Comparison of ENCODE assay signal across 15 cellular contexts in the genomic region with DNA sequence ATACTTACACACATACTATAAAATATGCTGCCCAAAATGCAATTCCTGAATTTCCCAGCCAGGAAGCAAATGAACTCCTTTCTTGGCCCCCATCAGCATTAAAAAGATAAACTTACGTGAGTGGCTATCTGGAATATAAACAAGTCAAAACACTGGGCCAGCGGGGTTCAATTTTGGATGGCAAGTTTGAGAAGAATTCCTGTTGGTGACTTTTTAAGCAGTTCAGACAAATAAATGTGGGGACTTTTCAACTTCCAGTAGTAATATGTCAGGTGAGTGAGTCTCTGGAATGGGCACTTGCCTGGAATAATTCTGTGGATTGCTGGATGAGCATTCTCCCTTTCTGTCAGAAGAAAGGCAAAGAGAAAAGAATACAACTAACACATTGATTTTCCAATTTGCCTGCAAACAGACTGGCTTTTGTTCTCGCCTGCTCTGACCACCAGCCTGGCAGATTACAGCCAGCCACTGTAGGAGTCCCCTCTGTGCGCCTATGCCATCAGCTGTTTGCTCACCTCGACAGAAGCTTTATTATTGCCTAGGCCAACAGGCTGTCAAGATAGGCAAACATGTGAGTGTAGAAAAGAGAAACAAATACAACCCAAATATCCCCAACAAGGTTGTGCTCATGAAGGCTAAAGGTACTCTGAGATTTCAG.
DNase-seq lines count a peak whose midpoint lies in the region; ATAC-seq and TF ChIP-seq lines count a peak whose summit lies in the region.
"Had no signal": no experiment of that assay in that cellular context is flagged by ENCODE, and none has a peak within 500 bp of the region (broad histone marks: within the 10 kb centered on the region; RNA-seq: fewer than 3 reads in every experiment).

No MANE protein-coding gene starts in this region.

- TF ChIP-seq CTCF in Panc1 (IDR thresholded peaks at IDR 0.05), result no peak

- H3K36me3 ChIP-seq in Panc1 (ENCODE audit: control insufficient read depth, insufficient read depth, low read length), result peaks cover 4% of the 10 kb centered on the region; the same call in 1 of the 2 replicates

- CTCF ChIA-PET in Panc1 (lab: Charles Lee), result no interaction called here

- 0 out of 2 replicates have a peak overlapping the region, but pooled peaks have one; percentile 35 for H3K27ac ChIP-seq in Panc1 (ENCODE audit: low read length)
- H3K27ac ChIP-seq: BLaER1 had no signal

- in situ Hi-C loops in Panc1 (cut with HindIII; ENCODE audit: low pct_unique_long_range_greater_than_20kb, low sequenced_read_pairs), result no loop called here

- no peak overlapping the region for H3K4me3 ChIP-seq in Panc1 (ENCODE audit: low read depth in 2 of 2, low read length in 2 of 2)
- H3K4me3 ChIP-seq: BLaER1 had no signal

- no peaks in the 10 kb centered on the region for H3K27me3 ChIP-seq in Panc1 (ENCODE audit: control insufficient read depth, insufficient read depth, low read length)
- H3K27me3 ChIP-seq: BLaER1 had no signal

- intact Hi-C loops in Panc1 (cut with micrococcal nuclease; ENCODE audit: unreplicated experiment), result no loop called here

- POLR2A ChIA-PET in Panc1 (lab: Charles Lee), result no interaction called here

- BruUV-seq in Panc1 (replicated peaks; lab: Mats Ljungman, UMichigan), result no TSS peak

- H3K9me3 ChIP-seq in Panc1 (ENCODE audit: control insufficient read depth, insufficient read depth, low read depth, low read length), result no peaks in the 10 kb centered on the region
- H3K9me3 ChIP-seq: BLaER1 had no signal

- peaks cover 12% of the 10 kb centered on the region; the same call in 1 of the 2 replicates for H3K4me1 ChIP-seq in Panc1 (ENCODE audit: control insufficient read depth, insufficient read depth, low read length)

- ATAC-seq in Panc1 (no peak), HG02840 (IDR thresholded peaks at IDR 0.05; ENCODE audit: low FRiP score, unreplicated experiment) (no peak)
- ATAC-seq: activated CD8-positive, alpha-beta memory T cell treated with anti-CD3 and anti-CD28 coated beads, Interleukin-2, amount 10 ng/mL, durations not matched to agents 7 days and 5 days had no signal

- DNase-seq in NCI-H146 (lab: John Stamatoyannopoulos, UW), result peak; percentile 94
- no peak for DNase-seq in Panc1 (ENCODE audit: low read depth, low spot score)
- DNase-seq in hippocampal formation (lab: John Stamatoyannopoulos, UW), result peak; percentile 66 to 88
- DNase-seq in putamen (ENCODE audit: low spot score), result peak; percentile 88
- no peak for DNase-seq in effector CD4-positive, alpha-beta T cell
- no peak for DNase-seq in stimulated activated CD4-positive, alpha-beta T cell treated with anti-CD3 and anti-CD28 coated beads, Interleukin-12 subunit alpha, Interleukin-12 subunit beta, amount 100 ng/mL, for 4 hours
- DNase-seq in amniotic stem cell (lab: John Stamatoyannopoulos, UW), result no peak
- DNase-seq: activated CD8-positive, alpha-beta memory T cell treated with anti-CD3 and anti-CD28 coated beads, Interleukin-2, amount 10 ng/mL, durations not matched to agents 7 days and 5 days; activated naive CD4-positive, alpha-beta T cell; KG1; NCI-H2029; stimulated activated CD4-positive, alpha-beta T cell treated with anti-CD3 and anti-CD28 coated beads, Interleukin-4, amount 100 ng/mL, for 1 hour; SW 1271 had no signal

Comparison
In these comparisons a context has a peak if more than half of its experiments do, and no peak if none do; other contexts are left out.
1. DNase-seq: peak in NCI-H146 (single experiment), hippocampal formation (2 of 2) and putamen (single experiment); none in Panc1 (single experiment), effector CD4-positive, alpha-beta T cell (single experiment), stimulated activated CD4-positive, alpha-beta T cell treated with anti-CD3 and anti-CD28 coated beads, Interleukin-12 subunit alpha, Interleukin-12 subunit beta, amount 100 ng/mL, for 4 hours (single experiment) and amniotic stem cell (single experiment).